ENCODE assay signal across 9 cellular contexts in the genomic region with DNA sequence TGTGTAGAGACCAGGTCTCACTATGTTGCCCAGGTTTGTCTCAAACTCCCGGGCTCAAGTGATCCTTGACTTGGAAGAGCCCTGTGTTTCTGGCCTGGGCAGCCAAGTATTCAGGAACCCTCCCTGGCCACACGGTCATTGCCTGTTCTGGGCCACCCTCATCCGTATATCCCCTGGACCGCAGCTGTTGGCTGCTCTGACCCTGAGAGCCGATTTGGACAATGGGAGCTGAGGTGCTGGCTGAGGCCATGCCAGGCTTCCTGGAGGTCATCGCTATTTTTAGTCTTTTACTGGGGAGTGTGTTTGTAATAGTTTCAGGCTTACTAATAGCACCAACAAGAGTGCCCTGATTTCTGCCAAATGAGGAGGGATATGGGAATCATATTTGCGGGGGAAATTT.
DNase-seq lines count a peak whose midpoint lies in the region; ATAC-seq, FAIRE-seq and TF ChIP-seq lines count a peak whose summit lies in the region.
"Had no signal": no experiment of that assay in that cellular context is flagged by ENCODE, and none has a peak within 500 bp of the region (broad histone marks: within the 10 kb centered on the region; RNA-seq: fewer than 3 reads in every experiment).

No MANE protein-coding gene starts in this region.

- H3K27ac Mint-ChIP-seq in naive thymus-derived CD8-positive, alpha-beta T cell: peak overlapping the region in 3 of 10 donors; percentile 11 to 73 (median 57)
- H3K27ac Mint-ChIP-seq: activated CD4-positive, alpha-beta T cell treated with anti-CD3 and anti-CD28 coated beads, Interleukin-2, amount 10 ng/mL, durations not matched to agents 7 days and 5 days had no signal

- peak; percentile 55 for FAIRE-seq in endothelial cell of umbilical vein (lab: Jason Lieb, UNC)
- no peak for FAIRE-seq in urothelium cell line (lab: Jason Lieb, UNC)

- no peak overlapping the region for H3K27ac ChIP-seq in endothelial cell of umbilical vein (ENCODE audit: insufficient read depth, low read depth, low read length)

- no peaks in the 10 kb centered on the region for H3K9me3 ChIP-seq in MG63
- no peaks in the 10 kb centered on the region for H3K9me3 ChIP-seq in endothelial cell of umbilical vein (replicated peaks; ENCODE audit: control insufficient read depth, insufficient read depth, low read length)

- intact Hi-C loops in endothelial cell of umbilical vein (cut with micrococcal nuclease): loop anchor here (2.0 to 10.0 kb wide), 2 partner anchors 42 to 436 kb away; no protein-coding TSS in a partner anchor

- dilution Hi-C loops in endothelial cell of umbilical vein (cut with MboI; ENCODE audit: extremely low pct_ligation_motif_present, low sequenced_read_pairs): no loop called here

- no peaks in the 10 kb centered on the region for H4K20me1 ChIP-seq in endothelial cell of umbilical vein (replicated peaks; ENCODE audit: control insufficient read depth, extremely low read depth, insufficient read depth, low read length)

- no peak for TF ChIP-seq POLR2A in endothelial cell of umbilical vein (IDR thresholded peaks at IDR 0.05; ENCODE audit: low read depth, low read length)

- H3K4me3 Mint-ChIP-seq in naive thymus-derived CD8-positive, alpha-beta T cell: peak overlapping the region; percentile 25 to 79 (median 49)
- H3K4me3 Mint-ChIP-seq: activated CD4-positive, alpha-beta T cell treated with anti-CD3 and anti-CD28 coated beads, Interleukin-2, amount 10 ng/mL, durations not matched to agents 7 days and 5 days had no signal

- H2AFZ ChIP-seq in endothelial cell of umbilical vein (ENCODE audit: low read depth, low read length): peak overlapping the region; percentile 79

- POLR2A ChIA-PET in endothelial cell of umbilical vein (lab: Charles Lee): no interaction called here
- POLR2A ChIA-PET in naive thymus-derived CD8-positive, alpha-beta T cell (lab: Charles Lee): no interaction called here

- no peak for ATAC-seq in naive thymus-derived CD8-positive, alpha-beta T cell

- H3K4me1 ChIP-seq in endothelial cell of umbilical vein (ENCODE audit: control insufficient read depth, extremely low read depth, insufficient read depth, low read length): no peaks in the 10 kb centered on the region

- no peaks in the 10 kb centered on the region for H3K79me2 ChIP-seq in endothelial cell of umbilical vein (ENCODE audit: control insufficient read depth, insufficient read depth, low read length)

- H3K4me3 ChIP-seq in MG63: peak overlapping the region; percentile 39
- H3K4me3 ChIP-seq in endothelial cell of umbilical vein (replicated peaks in 1 of 3; ENCODE audit: insufficient read depth in 1 of 3, low read depth in 1 of 3, low read length in 3 of 3): peak overlapping the region in 1 of 3 experiments; percentile 10

- H3K9ac ChIP-seq in endothelial cell of umbilical vein (replicated peaks; ENCODE audit: extremely low read depth, insufficient read depth, low read length): no peak overlapping the region

- CTCF ChIA-PET in endothelial cell of umbilical vein (lab: Charles Lee): interaction anchor here (0.6 to 2.5 kb wide), 12 partner anchors 10 to 442 kb away, joined by 3 to 23 read pairs (median 6); partner anchors contain the start of genes ADAMTS7 and CHRNA3

- H3K9me3 Mint-ChIP-seq in naive thymus-derived CD8-positive, alpha-beta T cell: no peaks in the 10 kb centered on the region
- H3K9me3 Mint-ChIP-seq: activated CD4-positive, alpha-beta T cell treated with anti-CD3 and anti-CD28 coated beads, Interleukin-2, amount 10 ng/mL, durations not matched to agents 7 days and 5 days had no signal

- peaks cover 2 to 7% (median 5%) of the 10 kb centered on the region in 4 donors for H3K4me1 Mint-ChIP-seq in naive thymus-derived CD8-positive, alpha-beta T cell

- no peaks in the 10 kb centered on the region for H3K9me1 ChIP-seq in endothelial cell of umbilical vein (replicated peaks; ENCODE audit: control insufficient read depth, extremely low read depth, insufficient read depth, low read length)

- peak; percentile 36 for DNase-seq in AG08396 (ENCODE audit: low spot score)
- DNase-seq in MG63: peak; percentile 81
- no peak for DNase-seq in endothelial cell of umbilical vein (ENCODE audit: low read depth, low spot score)
- peak in 1 of 10 donors; percentile 24 for DNase-seq in naive thymus-derived CD8-positive, alpha-beta T cell
- DNase-seq in HT-29 (ENCODE audit: low spot score): no peak
- DNase-seq in urothelium cell line (ENCODE audit: low spot score): no peak
- DNase-seq in HUDEP-2 (lab: John Stamatoyannopoulos, UW; ENCODE audit: unreplicated experiment in 76 of 76): no peak
- no peak for DNase-seq in anterior cingulate cortex (lab: John Stamatoyannopoulos, UW)

- H3K4me2 ChIP-seq in endothelial cell of umbilical vein (ENCODE audit: insufficient read depth, low read length): peak overlapping the region; percentile 53

- H3K27me3 Mint-ChIP-seq in naive thymus-derived CD8-positive, alpha-beta T cell: no peaks in the 10 kb centered on the region
- H3K27me3 Mint-ChIP-seq: activated CD4-positive, alpha-beta T cell treated with anti-CD3 and anti-CD28 coated beads, Interleukin-2, amount 10 ng/mL, durations not matched to agents 7 days and 5 days had no signal

- no peaks in the 10 kb centered on the region for H3K36me3 ChIP-seq in MG63
- H3K36me3 ChIP-seq in endothelial cell of umbilical vein (ENCODE audit: control insufficient read depth in 2 of 2, extremely low read depth in 1 of 2, insufficient read depth in 2 of 2, low read length in 2 of 2): no peaks in the 10 kb centered on the region

- H3K27me3 ChIP-seq in MG63 (no peaks in the 10 kb centered on the region), endothelial cell of umbilical vein (ENCODE audit: control insufficient read depth in 2 of 2, insufficient read depth in 2 of 2, low read length in 2 of 2) (no peaks in the 10 kb centered on the region)

- BruUV-seq in endothelial cell of umbilical vein (replicated peaks; lab: Mats Ljungman, UMichigan): no TSS peak

- no peaks in the 10 kb centered on the region for H3K36me3 Mint-ChIP-seq in naive thymus-derived CD8-positive, alpha-beta T cell

- no peak for TF ChIP-seq CTCF in endothelial cell of umbilical vein (IDR thresholded peaks at IDR 0.05; ENCODE audit: extremely low read depth in 1 of 2, insufficient read depth in 1 of 2, low read depth in 1 of 2, low read length in 2 of 2)

TF ChIP-seq in endothelial cell of umbilical vein, 7 proteins besides CTCF, POLR2A, EP300 and RAD21:
- TF ChIP-seq EZH2 (IDR thresholded peaks at IDR 0.05; ENCODE audit: borderline replicate concordance, low read depth, low read length, severe bottlenecking) (no peak), GATA2 (IDR thresholded peaks at IDR 0.05; ENCODE audit: insufficient read depth, insufficient read length, low read depth, low read length) (no peak), FOS (IDR thresholded peaks at IDR 0.05; ENCODE audit: borderline replicate concordance, insufficient read depth, low read length) (no peak), MYC (IDR thresholded peaks at IDR 0.05; ENCODE audit: low read depth, low read length) (no peak), JUN (IDR thresholded peaks at IDR 0.05; ENCODE audit: borderline replicate concordance, insufficient read depth, insufficient read length, low read depth) (no peak), POLR2AphosphoS5 (IDR thresholded peaks at IDR 0.05; ENCODE audit: insufficient read depth, low read depth, low read length) (no peak)
- TF ChIP-seq, protein P1, sequence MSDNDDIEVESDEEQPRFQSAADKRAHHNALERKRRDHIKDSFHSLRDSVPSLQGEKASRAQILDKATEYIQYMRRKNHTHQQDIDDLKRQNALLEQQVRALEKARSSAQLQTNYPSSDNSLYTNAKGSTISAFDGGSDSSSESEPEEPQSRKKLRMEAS (IDR thresholded peaks at IDR 0.05; ENCODE audit: insufficient read depth, insufficient read length): no peak

Comparison
In these comparisons a context has a peak if more than half of its experiments do, and no peak if none do; other contexts are left out.
1. DNase-seq: peak in AG08396 (single experiment) and MG63 (single experiment); none in endothelial cell of umbilical vein (single experiment), HT-29 (single experiment), urothelium cell line (single experiment), HUDEP-2 (0 of 76) and anterior cingulate cortex (0 of 58).